Comparison of ENCODE assay signal across 8 cellular contexts in the genomic region with DNA sequence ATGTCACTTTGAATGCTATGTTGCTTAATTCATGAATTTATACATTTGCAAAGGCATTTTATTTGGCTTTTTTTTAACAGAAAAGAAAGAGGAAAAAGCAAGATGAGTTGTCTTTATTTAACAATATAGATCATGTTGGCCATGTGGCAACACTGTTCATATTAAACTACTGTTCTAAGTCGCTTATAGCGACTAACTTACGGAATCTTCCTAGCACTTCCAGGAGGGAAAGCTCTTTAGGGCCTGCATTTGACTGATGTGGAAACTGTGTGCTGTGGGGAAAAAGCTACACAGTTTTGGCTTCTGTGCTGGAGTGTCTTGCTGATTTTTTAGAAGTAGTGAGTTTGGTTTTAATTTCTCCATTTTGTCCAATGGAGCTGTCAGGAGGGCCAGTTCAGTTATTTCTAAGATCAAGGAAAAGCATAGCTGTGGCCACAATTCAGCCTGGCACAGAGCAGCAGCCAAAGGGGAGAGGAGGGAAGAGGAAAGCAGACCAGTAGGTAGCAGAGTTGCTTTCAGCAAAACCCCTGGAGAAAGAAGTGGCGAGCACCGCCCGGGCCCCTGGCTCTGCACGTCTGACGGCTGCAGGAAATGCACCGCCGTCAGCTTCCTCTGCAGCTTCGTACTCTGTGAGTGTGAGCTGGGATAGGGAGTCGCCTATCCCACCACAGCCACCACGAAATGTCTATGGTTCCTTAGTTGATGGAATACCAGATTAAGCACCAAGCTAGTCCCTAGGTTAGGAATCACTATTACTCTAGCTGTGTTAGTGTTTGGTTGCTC.
DNase-seq lines count a peak whose midpoint lies in the region; ATAC-seq and TF ChIP-seq lines count a peak whose summit lies in the region.

No MANE protein-coding gene starts in this region.

- peak; percentile 12 for DNase-seq in central memory CD4-positive, alpha-beta T cell
- DNase-seq in midbrain (lab: John Stamatoyannopoulos, UW) (no peak), NCI-H1436 treated with DMSO at 0.1 percent for 48 hours (lab: John Stamatoyannopoulos, UW) (no peak), COLO668 (lab: John Stamatoyannopoulos, UW; ENCODE audit: unreplicated experiment) (no peak), globus pallidus (ENCODE audit: low spot score) (no peak)

- no peaks in the 10 kb centered on the region for H3K27me3 ChIP-seq in parathyroid adenoma (ENCODE audit: control insufficient read depth, insufficient read depth, low read length)

- no peaks in the 10 kb centered on the region for H3K36me3 ChIP-seq in parathyroid adenoma (ENCODE audit: control insufficient read depth, insufficient read depth, low read length)

- peak; percentile 34 for ATAC-seq in GM18909 (IDR thresholded peaks at IDR 0.05; ENCODE audit: poor library complexity, unreplicated experiment)
- peak; percentile 15 for ATAC-seq in HG03565 (IDR thresholded peaks at IDR 0.05; ENCODE audit: unreplicated experiment)

- no peak overlapping the region for H3K4me3 ChIP-seq in parathyroid adenoma (ENCODE audit: low read depth, low read length)

- H3K9me3 ChIP-seq in parathyroid adenoma (ENCODE audit: control insufficient read depth, low read length): no peaks in the 10 kb centered on the region

- no peak overlapping the region for H3K9ac ChIP-seq in parathyroid adenoma

- H3K79me2 ChIP-seq in parathyroid adenoma: peaks cover 3% of the 10 kb centered on the region

- TF ChIP-seq CTCF in parathyroid adenoma (IDR thresholded peaks at IDR 0.05): no peak

- peaks cover 3% of the 10 kb centered on the region for H3K4me1 ChIP-seq in parathyroid adenoma

- H3K4me2 ChIP-seq in parathyroid adenoma (ENCODE audit: low read length): no peak overlapping the region

- no peak overlapping the region for H2AFZ ChIP-seq in parathyroid adenoma

- peak overlapping the region; percentile 31 for H3K27ac ChIP-seq in parathyroid adenoma
